ENCODE assay signal across 8 cellular contexts in genomic region chr1:148388260-148389026, GRCh38.
DNase-seq lines count a peak whose midpoint lies in the region; ATAC-seq, FAIRE-seq and TF ChIP-seq lines count a peak whose summit lies in the region.

No MANE protein-coding gene starts in this region.

- intact Hi-C loops in left ventricle myocardium superior (cut with micrococcal nuclease) (no loop called here), posterior vena cava (cut with DNase I) (no loop called here), transverse colon (cut with DNase I; ENCODE audit: low total_unique reads) (no loop called here)

- in situ Hi-C loops in transverse colon (cut with MboI; ENCODE audit: low pct_ligation_motif_present in 1 of 4, low pct_unique_long_range_greater_than_20kb in 1 of 4, low sequenced_read_pairs in 3 of 4), result no loop called here

- H3K4me3 ChIP-seq in A549 (peak overlapping the region; percentile 54), transverse colon (peak overlapping the region; percentile 1 to 50 (median 43))

- H3K27me3 Mint-ChIP-seq in T-helper 1 cell treated with Interleukin-12 subunit alpha and Interleukin-12 subunit beta and Interleukin-4 antibody, amounts not matched to agents 30 μg/mL and 1 μg/mL, for 36 hours (ENCODE audit: low read depth), result no peaks in the 10 kb centered on the region

- CTCF ChIA-PET in A549 (lab: Yijun Ruan, JAX), result no interaction called here

- peak overlapping the region; percentile 89 for H3K4me2 ChIP-seq in A549

- TF ChIP-seq CTCF in A549 (IDR thresholded peaks at IDR 0.05) (no peak), transverse colon (IDR thresholded peaks at IDR 0.05) (no peak)

- H3K36me3 ChIP-seq in KOPT-K1 (ENCODE audit: insufficient read depth, low read length), result no peaks in the 10 kb centered on the region
- H3K36me3 ChIP-seq in transverse colon, result no peaks in the 10 kb centered on the region

- WGBS in A549 (ENCODE audit: missing lambda C conversion rate), result 6% methylated on average over 30 of the region's 40 CpGs
- WGBS in transverse colon (ENCODE audit: low coverage in 1 of 2), 2 donors, result 3 to 4% methylated on average over 21 to 40 of the region's 40 CpGs

- H3K27ac Mint-ChIP-seq in T-helper 1 cell treated with Interleukin-12 subunit alpha and Interleukin-12 subunit beta and Interleukin-4 antibody, amounts not matched to agents 30 μg/mL and 1 μg/mL, for 36 hours, result peak overlapping the region; percentile 96

- peaks cover 2% of the 10 kb centered on the region for H3K36me3 Mint-ChIP-seq in T-helper 1 cell treated with Interleukin-12 subunit alpha and Interleukin-12 subunit beta and Interleukin-4 antibody, amounts not matched to agents 30 μg/mL and 1 μg/mL, for 36 hours (ENCODE audit: low read depth)

- FAIRE-seq in A549 (lab: Jason Lieb, UNC), result no peak

- peak overlapping the region; percentile 88 for H3K4me3 Mint-ChIP-seq in T-helper 1 cell treated with Interleukin-12 subunit alpha and Interleukin-12 subunit beta and Interleukin-4 antibody, amounts not matched to agents 30 μg/mL and 1 μg/mL, for 36 hours

- DNase-seq in A549 (ENCODE audit: low read depth in 1 of 2, low spot score in 1 of 2), result peak; percentile 94 to 97
- peak; percentile 86 for DNase-seq in left ventricle myocardium superior
- peak; percentile 97 for DNase-seq in posterior vena cava (ENCODE audit: low spot score)
- peak; percentile 94 for DNase-seq in transverse colon

- H3K27ac ChIP-seq in A549, result peak overlapping the region; percentile 91 to 93
- peak overlapping the region; percentile 93 for H3K27ac ChIP-seq in KOPT-K1 (ENCODE audit: low read depth, low read length, poor library complexity, severe bottlenecking)
- H3K27ac ChIP-seq in angular gyrus (ENCODE audit: low read depth, low read length), result peak overlapping the region; percentile 97
- H3K27ac ChIP-seq in transverse colon, result peak overlapping the region; percentile 80 to 88 (median 84)

- TF ChIP-seq EP300 in A549 (IDR thresholded peaks at IDR 0.05) (no peak), transverse colon (IDR thresholded peaks at IDR 0.05; ENCODE audit: low read depth) (no peak)

- peak; percentile 92 to 96 for ATAC-seq in A549
- peak; percentile 65 for ATAC-seq in GM19043 (IDR thresholded peaks at IDR 0.05; ENCODE audit: low read depth, unreplicated experiment)
- ATAC-seq in left ventricle myocardium superior, result peak; percentile 96

- POLR2A ChIA-PET in A549 (lab: Yijun Ruan, JAX), result interaction anchor here (0.6 to 2.1 kb wide), 9 partner anchors 9 to 350 kb away, joined by 3 to 28 read pairs (median 4); no protein-coding TSS in a partner anchor

- TF ChIP-seq RAD21 in A549 (conservative IDR thresholded peaks at IDR 0.05 in 1 of 2, IDR thresholded peaks at IDR 0.05 in 1 of 2), result no peak

- TF ChIP-seq POLR2A in A549 (IDR thresholded peaks at IDR 0.05; ENCODE audit: low read length) (peak; percentile 63), transverse colon (IDR thresholded peaks at IDR 0.05) (peak; percentile 81)

- peaks cover 27% of the 10 kb centered on the region for H3K4me1 Mint-ChIP-seq in T-helper 1 cell treated with Interleukin-12 subunit alpha and Interleukin-12 subunit beta and Interleukin-4 antibody, amounts not matched to agents 30 μg/mL and 1 μg/mL, for 36 hours (ENCODE audit: low read depth)

- H3K9me3 ChIP-seq in A549 (no peaks in the 10 kb centered on the region), KOPT-K1 (ENCODE audit: insufficient read depth, low read length, poor library complexity, severe bottlenecking) (no peaks in the 10 kb centered on the region), transverse colon (no peaks in the 10 kb centered on the region)

- no peaks in the 10 kb centered on the region for H3K9me3 Mint-ChIP-seq in T-helper 1 cell treated with Interleukin-12 subunit alpha and Interleukin-12 subunit beta and Interleukin-4 antibody, amounts not matched to agents 30 μg/mL and 1 μg/mL, for 36 hours

- no peaks in the 10 kb centered on the region for H3K27me3 ChIP-seq in transverse colon

- H3K4me1 ChIP-seq in A549 (peaks cover 5% of the 10 kb centered on the region; the same call in 1 of the 3 replicates), transverse colon (peaks cover 0 to 6% (median 5%) of the 10 kb centered on the region in 4 donors)

TF ChIP-seq in A549, 52 proteins besides CTCF, POLR2A, EP300 and RAD21 (continues in another document):
- TF ChIP-seq HDAC2 (IDR thresholded peaks at IDR 0.05), result no peak
- no peak for TF ChIP-seq MYC (IDR thresholded peaks at IDR 0.05; ENCODE audit: borderline replicate concordance, low read length)
- TF ChIP-seq, protein P1, sequence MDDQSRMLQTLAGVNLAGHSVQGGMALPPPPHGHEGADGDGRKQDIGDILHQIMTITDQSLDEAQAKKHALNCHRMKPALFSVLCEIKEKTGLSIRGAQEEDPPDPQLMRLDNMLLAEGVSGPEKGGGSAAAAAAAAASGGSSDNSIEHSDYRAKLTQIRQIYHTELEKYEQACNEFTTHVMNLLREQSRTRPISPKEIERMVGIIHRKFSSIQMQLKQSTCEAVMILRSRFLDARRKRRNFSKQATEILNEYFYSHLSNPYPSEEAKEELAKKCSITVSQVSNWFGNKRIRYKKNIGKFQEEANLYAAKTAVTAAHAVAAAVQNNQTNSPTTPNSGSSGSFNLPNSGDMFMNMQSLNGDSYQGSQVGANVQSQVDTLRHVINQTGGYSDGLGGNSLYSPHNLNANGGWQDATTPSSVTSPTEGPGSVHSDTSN (IDR thresholded peaks at IDR 0.05), result no peak
- peak; percentile 97 for TF ChIP-seq TFCP2L1 (CRISPR knock-in tag; IDR thresholded peaks at IDR 0.05)
- 0 out of 2 replicates have a peak, but pooled peaks have one; percentile 30 for TF ChIP-seq HOXB13 (CRISPR knock-in tag; IDR thresholded peaks at IDR 0.05; ENCODE audit: low read depth)
- no peak for TF ChIP-seq NFE2L2 (conservative IDR thresholded peaks at IDR 0.05; ENCODE audit: low read length)
- no peak for TF ChIP-seq PHF8 (IDR thresholded peaks at IDR 0.05; ENCODE audit: borderline replicate concordance, low read depth)
- TF ChIP-seq FOSL2 (IDR thresholded peaks at IDR 0.05), result no peak
- peak; percentile 34; the same call in 1 of the 2 replicates for TF ChIP-seq FOSL2 (CRISPR knock-in tag; IDR thresholded peaks at IDR 0.05)
- TF ChIP-seq KDM1A (IDR thresholded peaks at IDR 0.05; ENCODE audit: low read depth), result no peak
- peak; percentile 52; the same call in 1 of the 2 replicates for TF ChIP-seq GATA3 (IDR thresholded peaks at IDR 0.05; ENCODE audit: borderline replicate concordance)
- TF ChIP-seq CEBPB (IDR thresholded peaks at IDR 0.05), result peak; percentile 65 to 87; a peak in 3 of 4 replicates
- TF ChIP-seq BCL3 (IDR thresholded peaks at IDR 0.05), result peak; percentile 97
- no peak for TF ChIP-seq SMC3 (IDR thresholded peaks at IDR 0.05)
- no peak for TF ChIP-seq POLR2AphosphoS2 (conservative IDR thresholded peaks at IDR 0.05; ENCODE audit: low read length)
- TF ChIP-seq, protein P2, sequence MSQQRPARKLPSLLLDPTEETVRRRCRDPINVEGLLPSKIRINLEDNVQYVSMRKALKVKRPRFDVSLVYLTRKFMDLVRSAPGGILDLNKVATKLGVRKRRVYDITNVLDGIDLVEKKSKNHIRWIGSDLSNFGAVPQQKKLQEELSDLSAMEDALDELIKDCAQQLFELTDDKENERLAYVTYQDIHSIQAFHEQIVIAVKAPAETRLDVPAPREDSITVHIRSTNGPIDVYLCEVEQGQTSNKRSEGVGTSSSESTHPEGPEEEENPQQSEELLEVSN (IDR thresholded peaks at IDR 0.05; ENCODE audit: borderline replicate concordance, low read depth), result peak; percentile 95
- TF ChIP-seq MAZ (IDR thresholded peaks at IDR 0.05; ENCODE audit: borderline replicate concordance, low read depth, low read length), result 0 out of 2 replicates have a peak, but pooled peaks have one; percentile 38
- TF ChIP-seq HMGXB4 (CRISPR knock-in tag; IDR thresholded peaks at IDR 0.05; ENCODE audit: borderline replicate concordance), result peak; percentile 73; the same call in 1 of the 2 replicates
- TF ChIP-seq NR3C1 (IDR thresholded peaks at IDR 0.05), result no peak
- TF ChIP-seq FOSB (CRISPR knock-in tag; IDR thresholded peaks at IDR 0.05), result peak; percentile 99
- peak; percentile 79 for TF ChIP-seq RARB (CRISPR knock-in tag; IDR thresholded peaks at IDR 0.05)
- peak; percentile 87; the same call in 1 of the 2 replicates for TF ChIP-seq ATOH8 (CRISPR knock-in tag; IDR thresholded peaks at IDR 0.05; ENCODE audit: low read depth)
- peak; percentile 93; the same call in 1 of the 2 replicates for TF ChIP-seq TP53 (CRISPR knock-in tag; IDR thresholded peaks at IDR 0.05)
- no peak for TF ChIP-seq JUNB (IDR thresholded peaks at IDR 0.05)
- TF ChIP-seq HOXA7 (CRISPR knock-in tag; IDR thresholded peaks at IDR 0.05), result peak; percentile 99

Comparison
In these comparisons a context has a peak if more than half of its experiments do, and no peak if none do; other contexts are left out.
1. Peak in every context shown above with its lines: DNase-seq, ATAC-seq, H3K4me3 ChIP-seq and H3K27ac ChIP-seq.